In genomic region chr19:16527971-16528521, GRCh38 we compare ENCODE assay signal across 8 cellular contexts. TPM values are rescaled to one million over a fixed set of nuclear protein-coding genes. Genes with fewer than 3 reads are reported as not detected.
DNase-seq lines count a peak whose midpoint lies in the region; ATAC-seq, FAIRE-seq and TF ChIP-seq lines count a peak whose summit lies in the region.

No MANE protein-coding gene starts in this region.

- POLR2A ChIA-PET in A549 (lab: Yijun Ruan, JAX), result no interaction called here

- H3K27ac Mint-ChIP-seq in activated CD8-positive, alpha-beta memory T cell treated with anti-CD3 and anti-CD28 coated beads, Interleukin-2, amount 10 ng/mL, durations not matched to agents 7 days and 5 days, result peak overlapping the region; percentile 14

- intact Hi-C loops in stomach (cut with DNase I; ENCODE audit: low total_unique reads), result no loop called here

- WGBS in A549 (ENCODE audit: missing lambda C conversion rate), result 86% methylated on average over 7 of the region's 12 CpGs
- 85 to 91% (median 89%) methylated on average over 12 of the region's 12 CpGs for WGBS in stomach, 5 donors

- H3K27ac ChIP-seq in A549, result no peak overlapping the region
- no peak overlapping the region for H3K27ac ChIP-seq in HL-60 (replicated peaks)
- no peak overlapping the region for H3K27ac ChIP-seq in foreskin keratinocyte
- no peak overlapping the region for H3K27ac ChIP-seq in stomach

- H3K4me3 Mint-ChIP-seq in activated CD8-positive, alpha-beta memory T cell treated with anti-CD3 and anti-CD28 coated beads, Interleukin-2, amount 10 ng/mL, durations not matched to agents 7 days and 5 days, result no peak overlapping the region

- no peak for TF ChIP-seq EP300 in A549 (IDR thresholded peaks at IDR 0.05)
- no peak for TF ChIP-seq EP300 in stomach (IDR thresholded peaks at IDR 0.05)

- H3K4me3 ChIP-seq in A549 (no peak overlapping the region), HL-60 (replicated peaks; ENCODE audit: insufficient read depth, low read length) (no peak overlapping the region), stomach (no peak overlapping the region)

- TF ChIP-seq POLR2A in A549 (IDR thresholded peaks at IDR 0.05; ENCODE audit: low read length), result no peak
- no peak for TF ChIP-seq POLR2A in stomach (IDR thresholded peaks at IDR 0.05)

- TF ChIP-seq RAD21 in A549 (conservative IDR thresholded peaks at IDR 0.05 in 1 of 2, IDR thresholded peaks at IDR 0.05 in 1 of 2), result peak in 1 of 2 experiments; percentile 22; a peak in 1 of 5 replicates

- no peak for FAIRE-seq in A549 (lab: Jason Lieb, UNC)

- H3K27me3 Mint-ChIP-seq in activated CD8-positive, alpha-beta memory T cell treated with anti-CD3 and anti-CD28 coated beads, Interleukin-2, amount 10 ng/mL, durations not matched to agents 7 days and 5 days, result no peaks in the 10 kb centered on the region

- peaks cover 47% of the 10 kb centered on the region for H3K36me3 Mint-ChIP-seq in activated CD8-positive, alpha-beta memory T cell treated with anti-CD3 and anti-CD28 coated beads, Interleukin-2, amount 10 ng/mL, durations not matched to agents 7 days and 5 days

- no peaks in the 10 kb centered on the region for H3K9me3 ChIP-seq in A549
- no peaks in the 10 kb centered on the region for H3K9me3 ChIP-seq in stomach

- ATAC-seq in A549 (peak; percentile 58 to 62; a peak in 4 of 6 replicates), foreskin keratinocyte (no peak)
- peak; percentile 64 for ATAC-seq in activated CD8-positive, alpha-beta memory T cell treated with anti-CD3 and anti-CD28 coated beads, Interleukin-2, amount 10 ng/mL, durations not matched to agents 7 days and 5 days

- no peak overlapping the region for H3K4me2 ChIP-seq in A549

- H3K4me1 Mint-ChIP-seq in activated CD8-positive, alpha-beta memory T cell treated with anti-CD3 and anti-CD28 coated beads, Interleukin-2, amount 10 ng/mL, durations not matched to agents 7 days and 5 days, result no peaks in the 10 kb centered on the region

- H3K9me3 Mint-ChIP-seq in activated CD8-positive, alpha-beta memory T cell treated with anti-CD3 and anti-CD28 coated beads, Interleukin-2, amount 10 ng/mL, durations not matched to agents 7 days and 5 days (ENCODE audit: low read depth), result no peaks in the 10 kb centered on the region

- H3K27me3 ChIP-seq in HL-60 (ENCODE audit: insufficient read depth, poor library complexity, severe bottlenecking) (no peaks in the 10 kb centered on the region), foreskin keratinocyte (no peaks in the 10 kb centered on the region), stomach (no peaks in the 10 kb centered on the region)

- no peaks in the 10 kb centered on the region for H3K4me1 ChIP-seq in A549
- no peaks in the 10 kb centered on the region for H3K4me1 ChIP-seq in foreskin keratinocyte
- H3K4me1 ChIP-seq in stomach, result peaks cover 0 to 6% (median 0%) of the 10 kb centered on the region in 4 donors

- DNase-seq in A549 (ENCODE audit: low read depth in 1 of 2, low spot score in 1 of 2), result peak in 1 of 2 experiments; percentile 31
- peak in 1 of 2 experiments; percentile 30 for DNase-seq in HL-60 (ENCODE audit: low read depth in 1 of 2, low spot score in 1 of 2)
- peak; percentile 59 for DNase-seq in activated CD8-positive, alpha-beta memory T cell treated with anti-CD3 and anti-CD28 coated beads, Interleukin-2, amount 10 ng/mL, durations not matched to agents 7 days and 5 days
- no peak for DNase-seq in foreskin keratinocyte
- peak; percentile 41 for DNase-seq in stomach
- no peak for DNase-seq in HPDE6-E6E7 (ENCODE audit: extremely low spot score)
- no peak for DNase-seq in NCI-H510A (lab: John Stamatoyannopoulos, UW)
- DNase-seq in NCI-H2171 (lab: John Stamatoyannopoulos, UW), result no peak

- CTCF ChIA-PET in A549 (lab: Yijun Ruan, JAX), result interaction anchor here (0.6 to 1.9 kb wide), 2 partner anchors 11 to 15 kb away, joined by 5 to 13 read pairs; no protein-coding TSS in a partner anchor
- CTCF ChIA-PET in activated CD8-positive, alpha-beta memory T cell treated with anti-CD3 and anti-CD28 coated beads, Interleukin-2, amount 10 ng/mL, durations not matched to agents 7 days and 5 days (lab: Charles Lee), result interaction anchor here (1.0 to 1.7 kb wide), 4 partner anchors 59 to 187 kb away, joined by 4 to 5 read pairs (median 4); partner anchors contain the start of gene TMEM38A

- TF ChIP-seq CTCF in A549 (IDR thresholded peaks at IDR 0.05), result peak; percentile 24; the same call in 1 of the 3 replicates
- TF ChIP-seq CTCF in HL-60 (IDR thresholded peaks at IDR 0.05; ENCODE audit: insufficient read depth, low read length), result peak; percentile 55
- peak; percentile 59 for TF ChIP-seq CTCF in foreskin keratinocyte (conservative IDR thresholded peaks at IDR 0.05)
- TF ChIP-seq CTCF in stomach (IDR thresholded peaks at IDR 0.05), result peak in 3 of 7 experiments; percentile 8 to 23 (median 10)

- peaks cover 100% of the 10 kb centered on the region in 4 donors for H3K36me3 ChIP-seq in stomach

TF ChIP-seq in A549, 52 proteins besides CTCF, POLR2A, EP300 and RAD21 (continues in another document):
- no peak for TF ChIP-seq PHF8 (IDR thresholded peaks at IDR 0.05; ENCODE audit: borderline replicate concordance, low read depth)

RNA-seq across cellular contexts. Expression of gene CHERP, which starts 14.2 kb away (rescaled TPM):
- polyA plus RNA-seq in A549 (2011; rRNA removed) (4.4 and 6.5 TPM in 2 replicates), A549 (2017; fragmentation: RNase III; extraction: RNeasy Plus Mini Kit Qiagen cat#74134 plus additional on column Dnase treatment) (23.6 to 24.6 TPM (median 24.4 TPM) in 3 replicates), foreskin keratinocyte (17.7 and 19.2 TPM in 2 replicates), stomach (10 to 100 TPM; 11.5 to 15.8 (median 11.6) TPM)
- 12.2 and 14.8 TPM in 2 replicates for polyA plus RNA-seq in A549 (2012; cell fraction: cytosol; rRNA removed)
- 41.8 and 42.3 TPM in 2 replicates for polyA plus RNA-seq in A549 (2012; cell fraction: nucleus; rRNA removed)
- 4.8 and 9.0 TPM in 2 replicates for polyA minus RNA-seq in A549 (2011; rRNA and poly(A)+ RNA removed)
- total RNA-seq in activated CD8-positive, alpha-beta memory T cell treated with anti-CD3 and anti-CD28 coated beads, Interleukin-2, amount 10 ng/mL, durations not matched to agents 7 days and 5 days, result 10 to 100 TPM; 66.5 to 74.5 TPM
- total RNA-seq in foreskin keratinocyte (18.4 and 18.9 TPM in 2 replicates), stomach (10 to 100 TPM in 2 of 5 donors, 1 to 10 TPM in 3; 3.5 to 64.7 (median 9.0) TPM)

RNA-seq across cellular contexts. Expression of gene C19orf44, which starts 31.9 kb away (rescaled TPM):
- polyA plus RNA-seq in A549 (2011; rRNA removed) (2.7 and 2.9 TPM in 2 replicates), A549 (2017; fragmentation: RNase III; extraction: RNeasy Plus Mini Kit Qiagen cat#74134 plus additional on column Dnase treatment) (2.7 to 3.4 TPM (median 3.0 TPM) in 3 replicates), foreskin keratinocyte (2.7 and 3.4 TPM in 2 replicates), stomach (1 to 10 TPM; 2.4 to 3.9 (median 3.2) TPM)
- polyA plus RNA-seq in A549 (2012; cell fraction: cytosol; rRNA removed), result 3.2 and 4.3 TPM in 2 replicates
- 5.9 and 6.1 TPM in 2 replicates for polyA plus RNA-seq in A549 (2012; cell fraction: nucleus; rRNA removed)
- polyA minus RNA-seq in A549 (2011; rRNA and poly(A)+ RNA removed), result 2.1 and 2.4 TPM in 2 replicates
- total RNA-seq in activated CD8-positive, alpha-beta memory T cell treated with anti-CD3 and anti-CD28 coated beads, Interleukin-2, amount 10 ng/mL, durations not matched to agents 7 days and 5 days, result 1 to 10 TPM; 3.5 to 3.6 TPM
- total RNA-seq in foreskin keratinocyte (3.6 and 3.8 TPM in 2 replicates), stomach (10 to 100 TPM in 1 of 5 donors, 1 to 10 TPM in 3, not detected in 1; 2.6 to 40.3 (median 5.2) TPM)

RNA-seq across cellular contexts. Expression of gene CALR3, which starts 32.1 kb away (rescaled TPM):
- polyA plus RNA-seq in A549 (2011; rRNA removed) (0.10 and 0.11 TPM in 2 replicates), A549 (2017; fragmentation: RNase III; extraction: RNeasy Plus Mini Kit Qiagen cat#74134 plus additional on column Dnase treatment) (not detected in 3 replicates), foreskin keratinocyte (0.03 TPM in 1 of 2 replicates, not detected in the other), stomach (not detected)
- polyA plus RNA-seq in A549 (2012; cell fraction: cytosol; rRNA removed), result 0.03 and 0.05 TPM in 2 replicates
- 0.04 TPM in 1 of 2 replicates, not detected in the other for polyA plus RNA-seq in A549 (2012; cell fraction: nucleus; rRNA removed)
- not detected in 2 replicates for polyA minus RNA-seq in A549 (2011; rRNA and poly(A)+ RNA removed)
- total RNA-seq in activated CD8-positive, alpha-beta memory T cell treated with anti-CD3 and anti-CD28 coated beads, Interleukin-2, amount 10 ng/mL, durations not matched to agents 7 days and 5 days, result not detected
- total RNA-seq in foreskin keratinocyte (not detected in 2 replicates), stomach (not detected)

RNA-seq across cellular contexts. Expression of gene SLC35E1, which starts 44.2 kb away (rescaled TPM):
- 25.1 and 30.8 TPM in 2 replicates for polyA plus RNA-seq in A549 (2011; rRNA removed)
- polyA plus RNA-seq in A549 (2012; cell fraction: cytosol; rRNA removed), result 18.9 and 22.7 TPM in 2 replicates
- 42.3 and 49.5 TPM in 2 replicates for polyA plus RNA-seq in A549 (2012; cell fraction: nucleus; rRNA removed)
- 15.7 to 17.2 TPM (median 16.7 TPM) in 3 replicates for polyA plus RNA-seq in A549 (2017; fragmentation: RNase III; extraction: RNeasy Plus Mini Kit Qiagen cat#74134 plus additional on column Dnase treatment)
- polyA minus RNA-seq in A549 (2011; rRNA and poly(A)+ RNA removed), result 55.1 and 63.0 TPM in 2 replicates
- 10 to 100 TPM; 46.2 to 46.3 TPM for total RNA-seq in activated CD8-positive, alpha-beta memory T cell treated with anti-CD3 and anti-CD28 coated beads, Interleukin-2, amount 10 ng/mL, durations not matched to agents 7 days and 5 days
- 37.8 and 42.1 TPM in 2 replicates for total RNA-seq in foreskin keratinocyte
- polyA plus RNA-seq in foreskin keratinocyte, result 24.2 and 24.4 TPM in 2 replicates
- total RNA-seq in stomach, result 10 to 100 TPM; 18.3 to 63.7 (median 52.5) TPM
- polyA plus RNA-seq in stomach, result 10 to 100 TPM; 16.2 to 21.7 (median 16.8) TPM

RNA-seq across cellular contexts. Expression of gene EPS15L1, which starts 56.3 kb away (rescaled TPM):
- polyA plus RNA-seq in A549 (2011; rRNA removed) (10.7 and 12.8 TPM in 2 replicates), A549 (2017; fragmentation: RNase III; extraction: RNeasy Plus Mini Kit Qiagen cat#74134 plus additional on column Dnase treatment) (10.0 to 11.2 TPM (median 10.5 TPM) in 3 replicates), foreskin keratinocyte (19.7 and 20.4 TPM in 2 replicates), stomach (10 to 100 TPM; 15.6 to 20.2 (median 16.2) TPM)
- 11.8 and 14.7 TPM in 2 replicates for polyA plus RNA-seq in A549 (2012; cell fraction: cytosol; rRNA removed)
- polyA plus RNA-seq in A549 (2012; cell fraction: nucleus; rRNA removed), result 24.1 and 25.8 TPM in 2 replicates
- 22.3 and 25.7 TPM in 2 replicates for polyA minus RNA-seq in A549 (2011; rRNA and poly(A)+ RNA removed)
- 10 to 100 TPM; 40.7 to 42.6 TPM for total RNA-seq in activated CD8-positive, alpha-beta memory T cell treated with anti-CD3 and anti-CD28 coated beads, Interleukin-2, amount 10 ng/mL, durations not matched to agents 7 days and 5 days
- total RNA-seq in foreskin keratinocyte (19.5 and 19.7 TPM in 2 replicates), stomach (10 to 100 TPM; 17.7 to 67.7 (median 26.1) TPM)

Comparison
In these comparisons a context has a peak if more than half of its experiments do, and no peak if none do; other contexts are left out.
1. DNase-seq: peak in activated CD8-positive, alpha-beta memory T cell treated with anti-CD3 and anti-CD28 coated beads, Interleukin-2, amount 10 ng/mL, durations not matched to agents 7 days and 5 days (single experiment) and stomach (single experiment); none in foreskin keratinocyte (0 of 2), HPDE6-E6E7 (single experiment), NCI-H510A (single experiment) and NCI-H2171 (single experiment).